In genomic region chr1:205298191-205298994, GRCh38 we compare ENCODE assay signal across 9 cellular contexts. TPM values are rescaled to one million over a fixed set of nuclear protein-coding genes. Genes with fewer than 3 reads are reported as not detected.
DNase-seq lines count a peak whose midpoint lies in the region; TF ChIP-seq lines count a peak whose summit lies in the region.
"Had no signal": no experiment of that assay in that cellular context is flagged by ENCODE, and none has a peak within 500 bp of the region (broad histone marks: within the 10 kb centered on the region; RNA-seq: fewer than 3 reads in every experiment).

No MANE protein-coding gene starts in this region.

- H3K9me3 ChIP-seq in breast epithelium (no peaks in the 10 kb centered on the region), SJSA1 (replicated peaks) (no peaks in the 10 kb centered on the region), esophagus muscularis mucosa (no peaks in the 10 kb centered on the region)

- peak; percentile 98 for DNase-seq in MCF 10A (ENCODE audit: unreplicated experiment)
- no peak for DNase-seq in breast epithelium (ENCODE audit: low spot score in 2 of 2)
- peak; percentile 96 to 97 for DNase-seq in SJSA1 (ENCODE audit: low read depth in 1 of 2, low spot score in 2 of 2)
- peak; percentile 91 for DNase-seq in fibroblast of villous mesenchyme (ENCODE audit: low read depth)
- peak; percentile 92 for DNase-seq in stromal cell of bone marrow (ENCODE audit: low read depth)
- no peak for DNase-seq in esophagus muscularis mucosa (ENCODE audit: extremely low spot score)
- no peak for DNase-seq in COR-L47 (lab: John Stamatoyannopoulos, UW)
- DNase-seq in activated effector memory CD4-positive, alpha-beta T cell treated with Interleukin-2 at 50 U/mL for 16 hours: no peak

- H3K4me1 ChIP-seq in breast epithelium (no peaks in the 10 kb centered on the region), SJSA1 (replicated peaks) (peaks cover 93% of the 10 kb centered on the region), esophagus muscularis mucosa (peaks cover 20 to 31% (median 29%) of the 10 kb centered on the region in 4 donors)

- intact Hi-C loops in MCF 10A (cut with micrococcal nuclease) (loop anchor here (1.0 to 2.0 kb wide), 2 partner anchors 14 to 20 kb away; no protein-coding TSS in a partner anchor), breast epithelium (cut with DNase I; ENCODE audit: low total_unique reads) (loop anchor here (5.0 kb wide), 1 partner anchor 464 kb away; no protein-coding TSS in a partner anchor), esophagus muscularis mucosa (cut with DNase I) (no loop called here)

- H3K27ac Mint-ChIP-seq in MCF 10A (ENCODE audit: low read depth, unreplicated experiment): peak overlapping the region; percentile 77
- H3K27ac Mint-ChIP-seq: T-helper 1 cell treated with Interleukin-12 subunit alpha and Interleukin-12 subunit beta and Interleukin-4 antibody, amounts not matched to agents 30 μg/mL and 1 μg/mL, for 36 hours had no signal

- TF ChIP-seq CTCF in MCF 10A (IDR thresholded peaks at IDR 0.05; ENCODE audit: unreplicated experiment) (no peak), breast epithelium (IDR thresholded peaks at IDR 0.05) (no peak), fibroblast of villous mesenchyme (IDR thresholded peaks at IDR 0.05; ENCODE audit: insufficient read depth, low read depth, low read length) (no peak), esophagus muscularis mucosa (IDR thresholded peaks at IDR 0.05) (no peak)

- BruUV-seq in MCF 10A (replicated peaks; lab: Mats Ljungman, UMichigan): no TSS peak

- no peaks in the 10 kb centered on the region for H3K27me3 ChIP-seq in breast epithelium
- H3K27me3 ChIP-seq in SJSA1 (replicated peaks): no peaks in the 10 kb centered on the region
- peaks cover 0 to 6% (median 0%) of the 10 kb centered on the region in 4 donors for H3K27me3 ChIP-seq in esophagus muscularis mucosa

- CTCF ChIA-PET in MCF 10A (lab: Yijun Ruan, JAX): interaction anchor here (0.6 to 17.1 kb wide), 10 partner anchors 10 to 1483 kb away, joined by 3 to 197 read pairs (median 4); partner anchors contain the start of gene NUAK2

- peaks cover 19% of the 10 kb centered on the region for H3K36me3 Mint-ChIP-seq in MCF 10A (ENCODE audit: insufficient read depth, unreplicated experiment)

- no peak overlapping the region for H3K27ac ChIP-seq in breast epithelium
- H3K27ac ChIP-seq in SJSA1: peak overlapping the region; percentile 94
- H3K27ac ChIP-seq in esophagus muscularis mucosa (replicated peaks in 1 of 4): no peak overlapping the region

- H3K36me3 ChIP-seq in breast epithelium: no peaks in the 10 kb centered on the region
- H3K36me3 ChIP-seq in SJSA1: peaks cover 21% of the 10 kb centered on the region
- H3K36me3 ChIP-seq in esophagus muscularis mucosa: peaks cover 0 to 7% (median 7%) of the 10 kb centered on the region in 4 donors

- no peaks in the 10 kb centered on the region for H3K27me3 Mint-ChIP-seq in MCF 10A (ENCODE audit: insufficient read depth, unreplicated experiment)

- TF ChIP-seq POLR2A in breast epithelium (IDR thresholded peaks at IDR 0.05): no peak
- no peak for TF ChIP-seq POLR2A in esophagus muscularis mucosa (IDR thresholded peaks at IDR 0.05; ENCODE audit: low read depth)

- H3K4me3 ChIP-seq in breast epithelium (no peak overlapping the region), SJSA1 (no peak overlapping the region), fibroblast of villous mesenchyme (ENCODE audit: low read depth, low read length) (no peak overlapping the region), esophagus muscularis mucosa (no peak overlapping the region)

- no peak for TF ChIP-seq EP300 in esophagus muscularis mucosa (IDR thresholded peaks at IDR 0.05)

- POLR2A ChIA-PET in MCF 10A (lab: Yijun Ruan, JAX): interaction anchor here (0.8 to 13.2 kb wide), 5 partner anchors 13 to 334 kb away, joined by 3 to 243 read pairs (median 4); partner anchors contain the start of genes ELK4 and NUAK2

- H3K4me3 Mint-ChIP-seq in MCF 10A (ENCODE audit: unreplicated experiment): no peak overlapping the region
- H3K4me3 Mint-ChIP-seq: T-helper 1 cell treated with Interleukin-12 subunit alpha and Interleukin-12 subunit beta and Interleukin-4 antibody, amounts not matched to agents 30 μg/mL and 1 μg/mL, for 36 hours had no signal

- peaks cover 72% of the 10 kb centered on the region for H3K4me1 Mint-ChIP-seq in MCF 10A (ENCODE audit: insufficient read depth, unreplicated experiment)

- WGBS in esophagus muscularis mucosa: 78% methylated on average over 9 of the region's 9 CpGs

- no peaks in the 10 kb centered on the region for H3K9me3 Mint-ChIP-seq in MCF 10A (ENCODE audit: unreplicated experiment)
- H3K9me3 Mint-ChIP-seq: T-helper 1 cell treated with Interleukin-12 subunit alpha and Interleukin-12 subunit beta and Interleukin-4 antibody, amounts not matched to agents 30 μg/mL and 1 μg/mL, for 36 hours had no signal

RNA-seq across cellular contexts. Expression of gene NUAK2, which starts 23.2 kb away (rescaled TPM):
- 2.8 and 6.0 TPM in 2 replicates for total RNA-seq in MCF 10A (2022)
- 1 to 10 TPM in 2 of 3 donors, under 1 TPM in 1; 0.98 to 2.2 (median 1.1) TPM for total RNA-seq in breast epithelium
- total RNA-seq in SJSA1 (2014; rRNA removed; shearing (Covaris generic)): 2.9 and 5.8 TPM in 2 replicates
- total RNA-seq in fibroblast of villous mesenchyme: 7.1 and 12.1 TPM in 2 replicates
- under 1 TPM; 0.42 to 0.86 (median 0.74) TPM for total RNA-seq in esophagus muscularis mucosa

RNA-seq across cellular contexts. Expression of gene KLHDC8A, which starts 58.3 kb away (rescaled TPM):
- total RNA-seq in MCF 10A (2022): not detected in 2 replicates
- total RNA-seq in breast epithelium: not detected
- total RNA-seq in SJSA1 (2014; rRNA removed; shearing (Covaris generic)): not detected in 2 replicates
- not detected in 2 replicates for total RNA-seq in fibroblast of villous mesenchyme
- 1 to 10 TPM in 2 of 4 donors, under 1 TPM in 2; 0.32 to 2.0 (median 1.2) TPM for total RNA-seq in esophagus muscularis mucosa

Comparison
In these comparisons a context has a peak if more than half of its experiments do, and no peak if none do; other contexts are left out.
1. DNase-seq: peak in MCF 10A (single experiment), SJSA1 (2 of 2), fibroblast of villous mesenchyme (single experiment) and stromal cell of bone marrow (single experiment); none in breast epithelium (0 of 2), esophagus muscularis mucosa (single experiment), COR-L47 (single experiment) and activated effector memory CD4-positive, alpha-beta T cell treated with Interleukin-2 at 50 U/mL for 16 hours (single experiment).